Comparison of ENCODE assay signal across 33 cellular contexts in genomic region chr22:39269095-39269827, GRCh38. TPM values are rescaled to one million over a fixed set of nuclear protein-coding genes. Genes with fewer than 3 reads are reported as not detected.
DNase-seq lines count a peak whose midpoint lies in the region; ATAC-seq, FAIRE-seq and TF ChIP-seq lines count a peak whose summit lies in the region.
"Had no signal": no experiment of that assay in that cellular context is flagged by ENCODE, and none has a peak within 500 bp of the region (broad histone marks: within the 10 kb centered on the region; RNA-seq: fewer than 3 reads in every experiment).

No MANE protein-coding gene starts in this region.

- H3K27me3 Mint-ChIP-seq in WTC11 (ENCODE audit: low read depth), result no peaks in the 10 kb centered on the region
- peaks cover 2% of the 10 kb centered on the region for H3K27me3 Mint-ChIP-seq in activated CD4-positive, alpha-beta T cell treated with anti-CD3 and anti-CD28 coated beads for 36 hours
- H3K27me3 Mint-ChIP-seq: activated CD4-positive, alpha-beta memory T cell treated with anti-CD3 and anti-CD28 coated beads, Interleukin-2, amount 10 ng/mL, durations not matched to agents 7 days and 5 days; activated naive CD4-positive, alpha-beta T cell treated with anti-CD3 and anti-CD28 coated beads, Interleukin-2, amount 50 U/mL, for 24 hours; T-helper 17 cell had no signal

- no peak overlapping the region for H3K9ac ChIP-seq in liver (ENCODE audit: low read depth in 1 of 2, low read length in 2 of 2)
- H3K9ac ChIP-seq: neural progenitor cell, parathyroid adenoma, SK-N-SH had no signal

- H3K4me1 ChIP-seq in A549 (no peaks in the 10 kb centered on the region), liver (ENCODE audit: control insufficient read depth in 4 of 4, insufficient read depth in 4 of 4, low read length in 3 of 4) (no peaks in the 10 kb centered on the region)
- H3K4me1 ChIP-seq: Caco-2, gastroesophageal sphincter, neural progenitor cell, parathyroid adenoma, stomach, tibial artery, vagina had no signal

- no peaks in the 10 kb centered on the region for H3K27me3 ChIP-seq in liver (ENCODE audit: control insufficient read depth in 4 of 4, insufficient read depth in 4 of 4, low read length in 3 of 4)
- H3K27me3 ChIP-seq: dorsolateral prefrontal cortex, gastroesophageal sphincter, neural progenitor cell, vagina had no signal

- peaks cover 6% of the 10 kb centered on the region for H3K36me3 Mint-ChIP-seq in WTC11
- H3K36me3 Mint-ChIP-seq in activated CD4-positive, alpha-beta T cell treated with anti-CD3 and anti-CD28 coated beads for 36 hours (ENCODE audit: low read depth), result no peaks in the 10 kb centered on the region
- H3K36me3 Mint-ChIP-seq: brain, neural progenitor cell had no signal

- H3K9me3 Mint-ChIP-seq in WTC11, result peaks cover 12% of the 10 kb centered on the region
- H3K9me3 Mint-ChIP-seq in activated CD4-positive, alpha-beta T cell treated with anti-CD3 and anti-CD28 coated beads for 36 hours (ENCODE audit: low read depth), result no peaks in the 10 kb centered on the region
- H3K9me3 Mint-ChIP-seq: activated CD4-positive, alpha-beta memory T cell treated with anti-CD3 and anti-CD28 coated beads, Interleukin-2, amount 10 ng/mL, durations not matched to agents 7 days and 5 days; activated naive CD4-positive, alpha-beta T cell treated with anti-CD3 and anti-CD28 coated beads, Interleukin-2, amount 50 U/mL, for 24 hours had no signal

- TF ChIP-seq POLR2A in A549 (IDR thresholded peaks at IDR 0.05; ENCODE audit: low read length), result no peak
- TF ChIP-seq POLR2A in GM12892 (IDR thresholded peaks at IDR 0.05; ENCODE audit: low read depth, low read length), result no peak

- no peak for DNase-seq in A549 (ENCODE audit: low read depth in 1 of 2, low spot score in 1 of 2)
- no peak for DNase-seq in GM12892 (ENCODE audit: insufficient read length)
- no peak for DNase-seq in WTC11 (ENCODE audit: low spot score)
- no peak for DNase-seq in substantia nigra (lab: John Stamatoyannopoulos, UW)
- no peak for DNase-seq in stimulated activated CD4-positive, alpha-beta T cell treated with anti-CD3 and anti-CD28 coated beads, Interleukin-1b, Interleukin-23, amount 100 ng/mL, for 48 hours
- DNase-seq in activated CD4-positive, alpha-beta T cell treated with anti-CD3 and anti-CD28 coated beads for 36 hours, result no peak
- DNase-seq: activated CD4-positive, alpha-beta memory T cell treated with anti-CD3 and anti-CD28 coated beads, Interleukin-2, amount 10 ng/mL, durations not matched to agents 7 days and 5 days; activated CD8-positive, alpha-beta memory T cell treated with anti-CD3 and anti-CD28 coated beads, Interleukin-2, amount 50 U/mL, for 48 hours; amniotic stem cell; Caco-2; DMS53; dorsolateral prefrontal cortex; HCEC 1CT; hypothalamus; left colon; NCI-H1694; OCI-M1; SK-N-SH; stimulated activated CD4-positive, alpha-beta T cell treated with anti-CD3 and anti-CD28 coated beads, Interleukin-2, amount 100 ng/mL, for 24 hours; stomach; T-helper 17 cell; tibial artery had no signal

- H3K4me3 Mint-ChIP-seq in WTC11, result no peak overlapping the region
- H3K4me3 Mint-ChIP-seq in activated CD4-positive, alpha-beta T cell treated with anti-CD3 and anti-CD28 coated beads for 36 hours, result no peak overlapping the region
- H3K4me3 Mint-ChIP-seq: activated CD4-positive, alpha-beta memory T cell treated with anti-CD3 and anti-CD28 coated beads, Interleukin-2, amount 10 ng/mL, durations not matched to agents 7 days and 5 days; activated naive CD4-positive, alpha-beta T cell treated with anti-CD3 and anti-CD28 coated beads, Interleukin-2, amount 50 U/mL, for 24 hours; brain; neural progenitor cell; T-helper 17 cell had no signal

- CTCF ChIA-PET in A549 (lab: Yijun Ruan, JAX), result interaction anchor here (0.9 kb wide), 1 partner anchor 42 kb away, joined by 6 read pairs; no protein-coding TSS in a partner anchor
- CTCF ChIA-PET in WTC11 (lab: Charles Lee), result interaction anchor here (0.8 to 1.3 kb wide), 8 partner anchors 17 to 500 kb away, joined by 3 to 5 read pairs (median 3); no protein-coding TSS in a partner anchor
- CTCF ChIA-PET in activated CD4-positive, alpha-beta T cell treated with anti-CD3 and anti-CD28 coated beads for 36 hours (lab: Charles Lee), result no interaction called here

- intact Hi-C loops in activated CD4-positive, alpha-beta T cell treated with anti-CD3 and anti-CD28 coated beads for 36 hours (cut with DNase I, micrococcal nuclease), result no loop called here

- H3K27ac ChIP-seq in A549 (peak overlapping the region in 1 of 2 experiments; percentile 49; a peak in 2 of 6 replicates), liver (ENCODE audit: low read depth in 1 of 2, low read length in 2 of 2) (no peak overlapping the region), substantia nigra (ENCODE audit: low read depth, low read length, poor library complexity, severe bottlenecking) (no peak overlapping the region)
- H3K27ac ChIP-seq: C4-2B, dorsolateral prefrontal cortex, gastroesophageal sphincter, neural progenitor cell, parathyroid adenoma, stomach, tibial artery, vagina had no signal

- H3K36me3 ChIP-seq in liver (ENCODE audit: control insufficient read depth in 4 of 4, insufficient read depth in 3 of 4, low read depth in 1 of 4, low read length in 3 of 4), result no peaks in the 10 kb centered on the region
- H3K36me3 ChIP-seq: gastroesophageal sphincter, neural progenitor cell, stomach, tibial artery, vagina had no signal

- 95% methylated on average over 7 of the region's 12 CpGs for WGBS in A549 (ENCODE audit: missing lambda C conversion rate)
- 88% methylated on average over 12 of the region's 12 CpGs for WGBS in liver

- H3K4me1 Mint-ChIP-seq in WTC11, result peaks cover 11% of the 10 kb centered on the region
- peaks cover 13% of the 10 kb centered on the region for H3K4me1 Mint-ChIP-seq in activated CD4-positive, alpha-beta T cell treated with anti-CD3 and anti-CD28 coated beads for 36 hours
- H3K4me1 Mint-ChIP-seq: activated naive CD4-positive, alpha-beta T cell treated with anti-CD3 and anti-CD28 coated beads, Interleukin-2, amount 50 U/mL, for 24 hours; brain had no signal

- TF ChIP-seq CTCF in A549 (IDR thresholded peaks at IDR 0.05) (no peak), WTC11 (IDR thresholded peaks at IDR 0.05) (no peak), liver (IDR thresholded peaks at IDR 0.05; ENCODE audit: low read depth, low read length, missing input control) (peak; percentile 4)

- ATAC-seq in A549 (no peak; a peak in 1 of 6 replicates), WTC11 (peak; percentile 33; the same call in 1 of the 2 replicates)
- ATAC-seq in activated CD4-positive, alpha-beta T cell treated with anti-CD3 and anti-CD28 coated beads for 36 hours, result no peak
- ATAC-seq: gastroesophageal sphincter, left colon, T-helper 17 cell had no signal

- TF ChIP-seq EP300 in A549 (IDR thresholded peaks at IDR 0.05), result no peak

- POLR2A ChIA-PET in A549 (lab: Yijun Ruan, JAX), result no interaction called here
- POLR2A ChIA-PET in WTC11 (lab: Charles Lee), result no interaction called here
- POLR2A ChIA-PET in activated CD4-positive, alpha-beta T cell treated with anti-CD3 and anti-CD28 coated beads for 36 hours (lab: Charles Lee), result interaction anchor here (0.6 kb wide), 1 partner anchor 1493 kb away, joined by 6 read pairs; no protein-coding TSS in a partner anchor

- H3K4me2 ChIP-seq in A549, result no peak overlapping the region
- H3K4me2 ChIP-seq: neural progenitor cell, SK-N-SH had no signal

- no peak overlapping the region for H3K27ac Mint-ChIP-seq in WTC11
- H3K27ac Mint-ChIP-seq in activated CD4-positive, alpha-beta T cell treated with anti-CD3 and anti-CD28 coated beads for 36 hours, result no peak overlapping the region
- H3K27ac Mint-ChIP-seq: activated CD4-positive, alpha-beta memory T cell treated with anti-CD3 and anti-CD28 coated beads, Interleukin-2, amount 10 ng/mL, durations not matched to agents 7 days and 5 days; activated naive CD4-positive, alpha-beta T cell treated with anti-CD3 and anti-CD28 coated beads, Interleukin-2, amount 50 U/mL, for 24 hours; T-helper 17 cell had no signal

- no peaks in the 10 kb centered on the region for H3K9me3 ChIP-seq in A549
- H3K9me3 ChIP-seq in liver (ENCODE audit: control insufficient read depth in 4 of 4, low read length in 3 of 4), result no peaks in the 10 kb centered on the region
- H3K9me3 ChIP-seq: Caco-2, gastroesophageal sphincter, SK-N-SH, stomach, tibial artery, vagina had no signal

- FAIRE-seq in A549 (lab: Jason Lieb, UNC) (no peak), GM12892 (lab: Jason Lieb, UNC) (peak; percentile 51)
- FAIRE-seq: endothelial cell of umbilical vein, TTC549 had no signal

- TF ChIP-seq RAD21 in A549 (conservative IDR thresholded peaks at IDR 0.05 in 1 of 2, IDR thresholded peaks at IDR 0.05 in 1 of 2), result no peak
- TF ChIP-seq RAD21 in liver (IDR thresholded peaks at IDR 0.05), result no peak

- no peak overlapping the region for H3K4me3 ChIP-seq in A549
- no peak overlapping the region for H3K4me3 ChIP-seq in liver (ENCODE audit: low read depth in 1 of 3, low read length in 3 of 3)
- H3K4me3 ChIP-seq: dorsolateral prefrontal cortex, gastroesophageal sphincter, neural progenitor cell, stomach, tibial artery, vagina had no signal

TF ChIP-seq in liver, 16 proteins besides CTCF, POLR2A, EP300 and RAD21 (continues in another document):
- no peak for TF ChIP-seq RXRA (IDR thresholded peaks at IDR 0.05)
- TF ChIP-seq EGR1 (IDR thresholded peaks at IDR 0.05; ENCODE audit: low read depth in 2 of 2), result no peak
- TF ChIP-seq YY1 (IDR thresholded peaks at IDR 0.05), result no peak
- TF ChIP-seq SP1 (IDR thresholded peaks at IDR 0.05), result no peak

RNA-seq across cellular contexts. Expression of gene PDGFB, which starts 24.5 kb away (rescaled TPM):
- polyA plus RNA-seq in A549 (2011; rRNA removed) (4.0 and 4.5 TPM in 2 replicates), A549 (2017; fragmentation: RNase III; extraction: RNeasy Plus Mini Kit Qiagen cat#74134 plus additional on column Dnase treatment) (2.1 to 3.3 TPM (median 3.0 TPM) in 3 replicates), liver (1 to 10 TPM in 1 of 2 donors, under 1 TPM in 1; 0.25 to 4.5 TPM)
- 4.0 and 5.2 TPM in 2 replicates for polyA plus RNA-seq in A549 (2012; cell fraction: cytosol; rRNA removed)
- polyA plus RNA-seq in A549 (2012; cell fraction: nucleus; rRNA removed), result 7.2 and 9.2 TPM in 2 replicates
- polyA minus RNA-seq in A549 (2011; rRNA and poly(A)+ RNA removed), result 3.2 and 4.7 TPM in 2 replicates
- polyA plus RNA-seq in GM12892 (2012; ENCODE audit: missing spikeins), result 0.64 TPM
- total RNA-seq in WTC11 (2021) (6.8 to 9.2 TPM (median 7.7 TPM) in 3 replicates), liver (1 to 10 TPM in 1 of 2 donors, under 1 TPM in 1; 0.98 to 2.5 TPM)
- total RNA-seq in activated CD4-positive, alpha-beta T cell treated with anti-CD3 and anti-CD28 coated beads for 36 hours, result 1 to 10 TPM; 2.5 to 3.4 TPM
- total RNA-seq: NCI-H460 had no signal

RNA-seq across cellular contexts. Expression of gene RPL3, which starts 50.2 kb away (rescaled TPM):
- polyA plus RNA-seq in A549 (2011; rRNA removed) (1,852 and 1,921 TPM in 2 replicates), A549 (2017; fragmentation: RNase III; extraction: RNeasy Plus Mini Kit Qiagen cat#74134 plus additional on column Dnase treatment) (1,908 to 2,151 TPM (median 1,965 TPM) in 3 replicates), liver (1,000 to 10,000 TPM in 1 of 2 donors, 100 to 1,000 TPM in 1; 580 to 1,370 TPM)
- 3,052 and 3,485 TPM in 2 replicates for polyA plus RNA-seq in A549 (2012; cell fraction: cytosol; rRNA removed)
- 1,995 and 2,105 TPM in 2 replicates for polyA plus RNA-seq in A549 (2012; cell fraction: nucleus; rRNA removed)
- polyA minus RNA-seq in A549 (2011; rRNA and poly(A)+ RNA removed), result 1,682 and 1,944 TPM in 2 replicates
- 4,953 TPM for polyA plus RNA-seq in GM12892 (2012; ENCODE audit: missing spikeins)
- total RNA-seq in WTC11 (2021) (3,009 to 3,279 TPM (median 3,249 TPM) in 3 replicates), liver (1,000 to 10,000 TPM in 1 of 2 donors, 100 to 1,000 TPM in 1; 998 to 1,767 TPM)
- 1,000 to 10,000 TPM; 2,519 to 3,155 TPM for total RNA-seq in activated CD4-positive, alpha-beta T cell treated with anti-CD3 and anti-CD28 coated beads for 36 hours
